32 cellular contexts compared by ENCODE assay signal in genomic region chr6:81557811-81558210, GRCh38.
"Had no signal": no experiment of that assay in that cellular context is flagged by ENCODE, and none has a peak within 500 bp of the region (broad histone marks: within the 10 kb centered on the region; RNA-seq: fewer than 3 reads in every experiment).

No MANE protein-coding gene starts in this region.

- H3K9me3 ChIP-seq: esophagus squamous epithelium, heart right ventricle, lower lobe of right lung, mucosa of descending colon, neutrophil, right atrium auricular region, spleen, testis, tibial artery had no signal

- H3K9ac ChIP-seq: parathyroid adenoma had no signal

- H3K9me3 Mint-ChIP-seq: neural crest cell; stimulated activated memory B cell treated with anti-CD40 and anti-IgM and Interleukin-4, amounts not matched to agents 10 μg/mL and 1 μg/mL and 100 μg/mL, for 72 hours; type B pancreatic cell had no signal

- H3K4me3 ChIP-seq: coronary artery, esophagus squamous epithelium, heart right ventricle, lower lobe of right lung, mucosa of descending colon, right atrium auricular region, spleen, testis, tibial artery had no signal

- H3K36me3 Mint-ChIP-seq: naive B cell; natural killer cell treated with Interleukin-12 subunit alpha and Interleukin-12 subunit beta and Interleukin-15 and Interleukin-18, amount 100 ng/mL, for 72 hours; stimulated activated memory B cell treated with anti-CD40 and anti-IgM and Interleukin-4, amounts not matched to agents 10 μg/mL and 1 μg/mL and 100 μg/mL, for 72 hours; type B pancreatic cell had no signal

- H3K27me3 Mint-ChIP-seq: naive B cell; natural killer cell treated with Interleukin-12 subunit alpha and Interleukin-12 subunit beta and Interleukin-15 and Interleukin-18, amount 100 ng/mL, for 72 hours; progenitor cell of endocrine pancreas; stimulated activated memory B cell treated with anti-CD40 and anti-IgM and Interleukin-4, amounts not matched to agents 10 μg/mL and 1 μg/mL and 100 μg/mL, for 72 hours; type B pancreatic cell had no signal

- H3K4me1 ChIP-seq: esophagus squamous epithelium, spleen, testis had no signal

- H3K27me3 ChIP-seq: esophagus squamous epithelium, heart right ventricle, neutrophil, right atrium auricular region, spleen, testis, tibial artery had no signal

- H3K4me3 Mint-ChIP-seq: naive B cell; natural killer cell treated with Interleukin-12 subunit alpha and Interleukin-12 subunit beta and Interleukin-15 and Interleukin-18, amount 100 ng/mL, for 72 hours; neural crest cell; stimulated activated memory B cell treated with anti-CD40 and anti-IgM and Interleukin-4, amounts not matched to agents 10 μg/mL and 1 μg/mL and 100 μg/mL, for 72 hours; type B pancreatic cell had no signal

- H3K27ac ChIP-seq: coronary artery, esophagus squamous epithelium, heart right ventricle, lower lobe of right lung, parathyroid adenoma, right atrium auricular region, spleen, testis, tibial artery had no signal

- FAIRE-seq: islet of Langerhans, urothelium cell line had no signal

- ATAC-seq: heart right ventricle; left colon; left ventricle myocardium superior; lower lobe of right lung; mucosa of descending colon; natural killer cell treated with Interleukin-12 subunit alpha and Interleukin-12 subunit beta and Interleukin-15 and Interleukin-18, amount 100 ng/mL, for 72 hours; sciatic nerve; stimulated activated memory B cell treated with anti-CD40 and anti-IgM and Interleukin-4, amounts not matched to agents 10 μg/mL and 1 μg/mL and 100 μg/mL, for 72 hours; stimulated activated naive CD8-positive, alpha-beta T cell treated with anti-CD3 and anti-CD28 coated beads, Interleukin-15, Interleukin-2, amounts not matched to agents 100 U/mL and 50 U/mL, for 24 hours had no signal

- DNase-seq: dermis blood vessel endothelial cell; effector memory CD4-positive, alpha-beta T cell; erythroblast; esophagus squamous epithelium; foreskin melanocyte; glutamatergic neuron; heart right ventricle; hippocampal formation; kidney glomerular epithelial cell; left colon; left ventricle myocardium superior; lower lobe of right lung; mucosa of descending colon; naive B cell; spleen; stimulated activated CD4-positive, alpha-beta T cell treated with anti-CD3 and anti-CD28 coated beads, Interleukin-4, amount 100 ng/mL, for 4 hours; stimulated activated naive CD8-positive, alpha-beta T cell treated with anti-CD3 and anti-CD28 coated beads, Interleukin-15, Interleukin-2, amounts not matched to agents 100 U/mL and 50 U/mL, for 24 hours; substantia nigra; testis; tibial artery had no signal

- H3K36me3 ChIP-seq: esophagus squamous epithelium, heart right ventricle, lower lobe of right lung, neutrophil, right atrium auricular region, spleen, tibial artery had no signal

- H3K4me1 Mint-ChIP-seq: naive B cell; stimulated activated memory B cell treated with anti-CD40 and anti-IgM and Interleukin-4, amounts not matched to agents 10 μg/mL and 1 μg/mL and 100 μg/mL, for 72 hours had no signal

- H3K27ac Mint-ChIP-seq: naive B cell; natural killer cell treated with Interleukin-12 subunit alpha and Interleukin-12 subunit beta and Interleukin-15 and Interleukin-18, amount 100 ng/mL, for 72 hours; progenitor cell of endocrine pancreas; stimulated activated memory B cell treated with anti-CD40 and anti-IgM and Interleukin-4, amounts not matched to agents 10 μg/mL and 1 μg/mL and 100 μg/mL, for 72 hours; type B pancreatic cell had no signal
